20 cellular contexts compared by ENCODE assay signal in the genomic region with DNA sequence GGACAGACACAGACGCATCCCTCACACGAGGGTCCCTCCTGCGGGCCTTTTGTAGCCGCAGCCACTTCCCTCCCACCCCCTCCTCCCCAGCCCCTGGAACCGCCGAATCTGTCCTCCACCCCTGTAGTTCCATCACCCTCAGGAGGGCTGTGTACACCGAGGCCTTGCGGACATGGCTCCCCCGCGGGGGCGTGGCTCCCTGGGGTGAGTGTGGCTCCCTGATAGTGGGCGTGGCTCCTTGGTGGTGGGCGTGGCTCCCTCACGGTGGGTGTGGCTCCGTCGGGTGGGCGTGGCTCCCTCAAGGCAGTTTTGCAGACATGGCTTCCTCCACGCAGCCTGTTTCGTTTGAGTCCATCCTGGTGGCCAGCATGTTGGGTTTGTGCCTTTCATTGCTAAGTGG.
"Had no signal": no experiment of that assay in that cellular context is flagged by ENCODE, and none has a peak within 500 bp of the region (broad histone marks: within the 10 kb centered on the region; RNA-seq: fewer than 3 reads in every experiment).

No MANE protein-coding gene starts in this region.

- H3K27ac ChIP-seq: dorsolateral prefrontal cortex, epithelial cell of prostate, foreskin keratinocyte, hepatocyte, suprapubic skin, tibial artery, upper lobe of right lung had no signal

- DNase-seq: cortex of kidney; dorsolateral prefrontal cortex; effector memory CD4-positive, alpha-beta T cell; foreskin keratinocyte; kidney; left colon; left ventricle myocardium superior; mesenchymal stem cell; naive B cell; right cardiac atrium; stimulated activated CD4-positive, alpha-beta T cell treated with anti-CD3 and anti-CD28 coated beads, Interleukin-2, amount 100 ng/mL, for 48 hours; stimulated activated naive CD8-positive, alpha-beta T cell treated with anti-CD3 and anti-CD28 coated beads, Interleukin-15, Interleukin-2, amounts not matched to agents 100 U/mL and 50 U/mL, for 24 hours; tibial artery; upper lobe of right lung had no signal

- H3K4me3 Mint-ChIP-seq: central memory CD8-positive, alpha-beta T cell had no signal

- H3K4me3 ChIP-seq: dorsolateral prefrontal cortex, hepatocyte, lung, smooth muscle cell, suprapubic skin, tibial artery, upper lobe of right lung had no signal

- H2AFZ ChIP-seq: hepatocyte had no signal

- H3K27me3 ChIP-seq: foreskin keratinocyte, hepatocyte, tibial artery, upper lobe of right lung had no signal

- H3K36me3 ChIP-seq: suprapubic skin, tibial artery, upper lobe of right lung had no signal

- ATAC-seq: foreskin keratinocyte; left colon; left ventricle myocardium superior; stimulated activated naive CD8-positive, alpha-beta T cell treated with anti-CD3 and anti-CD28 coated beads, Interleukin-15, Interleukin-2, amounts not matched to agents 100 U/mL and 50 U/mL, for 24 hours; upper lobe of right lung had no signal

- H3K27me3 Mint-ChIP-seq: central memory CD8-positive, alpha-beta T cell; naive B cell had no signal

- H3K4me2 ChIP-seq: hepatocyte, smooth muscle cell had no signal

- H3K27ac Mint-ChIP-seq: naive B cell had no signal

- H3K9me3 ChIP-seq: suprapubic skin had no signal

- H3K4me1 Mint-ChIP-seq: central memory CD8-positive, alpha-beta T cell; naive B cell had no signal

- H3K4me1 ChIP-seq: foreskin keratinocyte, suprapubic skin, tibial artery, upper lobe of right lung had no signal

- H3K79me2 ChIP-seq: hepatocyte had no signal
